ENCODE assay signal across 8 cellular contexts in the genomic region with DNA sequence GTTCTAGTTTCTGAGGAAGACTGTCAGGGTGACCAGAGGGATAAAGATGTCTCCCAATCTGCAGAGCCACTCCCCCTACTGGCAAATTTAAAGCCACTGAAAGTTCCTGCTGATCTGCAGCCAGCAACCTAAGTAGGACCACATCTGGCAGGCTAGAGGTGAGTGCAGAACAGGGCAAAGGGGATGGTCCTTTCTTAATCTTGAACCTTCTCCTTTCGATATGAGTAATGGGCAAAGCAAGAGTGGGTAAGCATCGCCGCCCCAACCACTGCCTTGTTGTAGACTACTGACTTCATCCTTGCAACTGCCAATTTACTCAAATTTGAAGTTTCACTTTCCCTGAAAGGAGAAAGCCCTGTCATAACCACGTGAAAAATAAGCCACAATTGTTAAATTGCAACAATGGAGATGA. TPM values are rescaled to one million over a fixed set of nuclear protein-coding genes. Genes with fewer than 3 reads are reported as not detected.
DNase-seq lines count a peak whose midpoint lies in the region; ATAC-seq, FAIRE-seq and TF ChIP-seq lines count a peak whose summit lies in the region.

No MANE protein-coding gene starts in this region.

- no peaks in the 10 kb centered on the region for H3K9me3 Mint-ChIP-seq in activated naive CD4-positive, alpha-beta T cell treated with anti-CD3 and anti-CD28 coated beads, Interleukin-2, amount 50 U/mL, for 72 hours

- no peaks in the 10 kb centered on the region for H4K20me1 ChIP-seq in Loucy (ENCODE audit: insufficient read depth, low read length, poor library complexity, severe bottlenecking)

- no peak for FAIRE-seq in RCC 7860 (lab: Jason Lieb, UNC)

- peak; percentile 13 for DNase-seq in NK-92 treated with Interleukin-12 subunit alpha and Interleukin-12 subunit beta, amount 100 ng/mL, for 24 hours (lab: John Stamatoyannopoulos, UW)
- DNase-seq in NK-92 (lab: John Stamatoyannopoulos, UW; ENCODE audit: unreplicated experiment) (no peak), HCEC 1CT (peak; percentile 39), NCI-H1105 treated with DMSO at 0.1 percent for 48 hours (lab: John Stamatoyannopoulos, UW) (no peak), RCC 7860 (ENCODE audit: low spot score) (no peak)
- DNase-seq in activated naive CD4-positive, alpha-beta T cell treated with anti-CD3 and anti-CD28 coated beads, Interleukin-2, amount 50 U/mL, for 72 hours (ENCODE audit: low spot score in 2 of 2): peak; percentile 71 to 74
- DNase-seq in stimulated activated CD8-positive, alpha-beta memory T cell treated with anti-CD3 and anti-CD28 coated beads, Interleukin-4, amount 100 ng/mL, for 24 hours (ENCODE audit: low read depth): peak; percentile 26

- H3K36me3 Mint-ChIP-seq in activated naive CD4-positive, alpha-beta T cell treated with anti-CD3 and anti-CD28 coated beads, Interleukin-2, amount 50 U/mL, for 72 hours: no peaks in the 10 kb centered on the region

- no peaks in the 10 kb centered on the region for H3K27me3 ChIP-seq in Loucy (ENCODE audit: insufficient read depth, low read length, poor library complexity, severe bottlenecking)

- TF ChIP-seq CTCF in Loucy (conservative IDR thresholded peaks at IDR 0.05; ENCODE audit: low read length): peak; percentile 71

- peak overlapping the region in 1 of 2 donors; percentile 73 for H3K27ac Mint-ChIP-seq in activated naive CD4-positive, alpha-beta T cell treated with anti-CD3 and anti-CD28 coated beads, Interleukin-2, amount 50 U/mL, for 72 hours

- no peak overlapping the region for H3K4me3 ChIP-seq in Loucy (ENCODE audit: low read length, poor library complexity, severe bottlenecking)

- H3F3A ChIP-seq in Loucy (ENCODE audit: low read depth): no peaks in the 10 kb centered on the region

- H2AFZ ChIP-seq in Loucy (ENCODE audit: low read length): peak overlapping the region; percentile 22

- peak; percentile 99 for ATAC-seq in activated naive CD4-positive, alpha-beta T cell treated with anti-CD3 and anti-CD28 coated beads, Interleukin-2, amount 50 U/mL, for 72 hours

- H3K4me2 ChIP-seq in Loucy (ENCODE audit: low read depth, low read length, poor library complexity, severe bottlenecking): no peak overlapping the region

- H3K9ac ChIP-seq in Loucy (ENCODE audit: low read depth, low read length, poor library complexity, severe bottlenecking): no peak overlapping the region

- no peaks in the 10 kb centered on the region for H3K9me3 ChIP-seq in Loucy (ENCODE audit: insufficient read depth, low read depth, low read length)

- H3K79me2 ChIP-seq in Loucy (ENCODE audit: insufficient read depth, low read length): no peaks in the 10 kb centered on the region

- no peaks in the 10 kb centered on the region for H3K36me3 ChIP-seq in Loucy (ENCODE audit: insufficient read depth, low read length)

- H3K9me2 ChIP-seq in Loucy (replicated peaks; ENCODE audit: low read depth, low read length): no peaks in the 10 kb centered on the region

- H3K4me1 ChIP-seq in Loucy (ENCODE audit: insufficient read depth, low read length, poor library complexity, severe bottlenecking): peaks cover 12% of the 10 kb centered on the region

RNA-seq across cellular contexts. Expression of a gene that starts 30.7 kb away (rescaled TPM):
- under 1 TPM; 0.61 to 0.70 TPM for total RNA-seq in activated naive CD4-positive, alpha-beta T cell treated with anti-CD3 and anti-CD28 coated beads, Interleukin-2, amount 50 U/mL, for 72 hours

RNA-seq across cellular contexts. Expression of a gene that starts 56.9 kb away (rescaled TPM):
- 1 to 10 TPM; 2.3 to 3.0 TPM for total RNA-seq in activated naive CD4-positive, alpha-beta T cell treated with anti-CD3 and anti-CD28 coated beads, Interleukin-2, amount 50 U/mL, for 72 hours

Comparison
In these comparisons a context has a peak if more than half of its experiments do, and no peak if none do; other contexts are left out.
1. DNase-seq: peak in NK-92 treated with Interleukin-12 subunit alpha and Interleukin-12 subunit beta, amount 100 ng/mL, for 24 hours (single experiment), HCEC 1CT (single experiment), activated naive CD4-positive, alpha-beta T cell treated with anti-CD3 and anti-CD28 coated beads, Interleukin-2, amount 50 U/mL, for 72 hours (2 of 2) and stimulated activated CD8-positive, alpha-beta memory T cell treated with anti-CD3 and anti-CD28 coated beads, Interleukin-4, amount 100 ng/mL, for 24 hours (single experiment); none in NK-92 (single experiment), NCI-H1105 treated with DMSO at 0.1 percent for 48 hours (single experiment) and RCC 7860 (single experiment).